Comparison of ENCODE assay signal across 10 cellular contexts in the genomic region with DNA sequence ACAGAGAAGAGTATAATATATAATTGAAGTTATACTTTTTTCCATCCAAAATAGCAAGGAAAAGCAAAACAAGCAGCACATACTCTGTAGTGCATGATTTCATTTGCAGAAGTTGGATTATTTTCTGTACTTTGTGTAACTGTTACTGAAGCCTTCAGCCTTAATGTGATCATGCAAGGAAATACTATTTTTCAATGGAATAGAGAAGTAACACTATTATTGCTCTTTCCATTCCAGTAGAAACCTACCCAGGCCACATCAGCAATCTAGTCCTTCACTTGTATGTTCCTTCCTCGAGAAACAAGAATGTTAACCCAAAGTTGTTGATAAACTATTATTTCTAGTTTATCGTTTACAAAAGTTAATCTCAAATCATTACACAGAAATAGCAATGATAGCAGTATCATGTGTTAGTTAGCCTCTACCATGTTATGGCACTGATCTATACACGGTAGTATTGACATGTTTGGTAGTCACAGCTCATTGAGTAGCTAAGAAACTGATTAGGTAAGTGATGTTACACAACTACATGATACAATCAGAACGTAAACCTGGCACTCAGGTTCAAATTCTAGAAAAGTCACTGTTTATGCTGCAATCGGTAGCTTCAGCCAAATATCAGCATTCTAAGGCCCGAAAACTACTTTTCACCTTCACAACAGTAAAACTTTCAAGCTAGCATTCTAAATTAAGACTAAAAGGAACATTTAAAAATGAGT. TPM values are rescaled to one million over a fixed set of nuclear protein-coding genes. Genes with fewer than 3 reads are reported as not detected.
"Had no signal": no experiment of that assay in that cellular context is flagged by ENCODE, and none has a peak within 500 bp of the region (broad histone marks: within the 10 kb centered on the region; RNA-seq: fewer than 3 reads in every experiment).

No MANE protein-coding gene starts in this region.

- H3K4me3 Mint-ChIP-seq: HFFc6, IgD-negative memory B cell had no signal

- H3K4me3 ChIP-seq: GM23248, HAP-1 had no signal

- H3K36me3 Mint-ChIP-seq: IgD-negative memory B cell had no signal

- H3K27ac ChIP-seq: GM23248, HL-60, KMS-11 had no signal

- H3K27ac Mint-ChIP-seq: HFFc6, IgD-negative memory B cell had no signal

- H3K9me3 ChIP-seq: HAP-1 had no signal

- H3K4me1 ChIP-seq: HAP-1 had no signal

- H3K36me3 ChIP-seq: HAP-1 had no signal

- H3K4me1 Mint-ChIP-seq: IgD-negative memory B cell had no signal

- DNase-seq: GM23248, GOT3, H7, HFFc6, KBM-7 had no signal

- H3K27me3 Mint-ChIP-seq: IgD-negative memory B cell had no signal

- ATAC-seq: HCT116 had no signal

RNA-seq across cellular contexts. Expression of a gene that starts 37.6 kb away (rescaled TPM):
- total RNA-seq: GM23248 had no signal
- polyA plus RNA-seq: GM23248, IgD-negative memory B cell had no signal
